ENCODE assay signal across 1 cellular context in the genomic region with DNA sequence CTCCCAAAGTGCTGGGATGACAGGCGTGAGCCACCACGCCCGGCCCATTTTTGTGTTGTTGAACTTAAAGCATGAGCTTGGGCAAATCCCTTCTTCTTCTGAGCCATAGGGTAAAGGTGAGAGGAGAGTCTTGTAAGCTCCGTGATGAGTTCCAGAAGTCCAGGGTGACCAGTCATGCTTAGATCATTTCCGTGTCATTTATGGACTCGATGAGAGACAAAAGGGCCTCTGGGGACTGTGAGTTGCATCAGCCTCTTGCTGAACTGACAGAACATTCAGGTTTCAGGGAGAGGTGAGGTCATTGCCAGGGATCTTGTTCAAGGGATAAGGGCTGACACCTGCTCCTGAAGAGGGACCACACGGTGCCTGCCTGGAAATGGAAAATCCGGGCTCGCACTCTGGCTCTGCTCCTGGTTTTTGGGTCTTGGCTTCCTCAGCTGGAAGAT.
A peak's percentile ranks its signal among the peaks of the same experiment; 100 is the strongest.
TF ChIP-seq lines count a peak whose summit lies in the region.

No MANE protein-coding gene starts in this region.

TF ChIP-seq in HepG2, 621 proteins besides CTCF, POLR2A, EP300 and RAD21 (continued from another document and continues in another):
- TF ChIP-seq, protein P1, sequence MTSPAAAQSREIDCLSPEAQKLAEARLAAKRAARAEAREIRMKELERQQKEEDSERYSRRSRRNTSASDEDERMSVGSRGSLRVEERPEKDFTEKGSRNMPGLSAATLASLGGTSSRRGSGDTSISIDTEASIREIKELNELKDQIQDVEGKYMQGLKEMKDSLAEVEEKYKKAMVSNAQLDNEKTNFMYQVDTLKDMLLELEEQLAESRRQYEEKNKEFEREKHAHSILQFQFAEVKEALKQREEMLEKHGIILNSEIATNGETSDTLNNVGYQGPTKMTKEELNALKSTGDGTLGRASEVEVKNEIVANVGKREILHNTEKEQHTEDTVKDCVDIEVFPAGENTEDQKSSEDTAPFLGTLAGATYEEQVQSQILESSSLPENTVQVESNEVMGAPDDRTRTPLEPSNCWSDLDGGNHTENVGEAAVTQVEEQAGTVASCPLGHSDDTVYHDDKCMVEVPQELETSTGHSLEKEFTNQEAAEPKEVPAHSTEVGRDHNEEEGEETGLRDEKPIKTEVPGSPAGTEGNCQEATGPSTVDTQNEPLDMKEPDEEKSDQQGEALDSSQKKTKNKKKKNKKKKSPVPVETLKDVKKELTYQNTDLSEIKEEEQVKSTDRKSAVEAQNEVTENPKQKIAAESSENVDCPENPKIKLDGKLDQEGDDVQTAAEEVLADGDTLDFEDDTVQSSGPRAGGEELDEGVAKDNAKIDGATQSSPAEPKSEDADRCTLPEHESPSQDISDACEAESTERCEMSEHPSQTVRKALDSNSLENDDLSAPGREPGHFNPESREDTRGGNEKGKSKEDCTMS (CRISPR knock-in tag; conservative IDR thresholded peaks at IDR 0.05): no peak
- TF ChIP-seq ZNF232 (CRISPR knock-in tag; IDR thresholded peaks at IDR 0.05; ENCODE audit: borderline replicate concordance) (no peak), GABPA (IDR thresholded peaks at IDR 0.05; ENCODE audit: low read depth, low read length) (no peak), GABPA (CRISPR knock-in tag; IDR thresholded peaks at IDR 0.05; ENCODE audit: low read depth) (peak; percentile 66), SAFB2 (CRISPR knock-in tag; IDR thresholded peaks at IDR 0.05; ENCODE audit: borderline replicate concordance, low read depth) (no peak), ZNF75D (CRISPR knock-in tag; IDR thresholded peaks at IDR 0.05; ENCODE audit: borderline replicate concordance) (no peak), MTF2 (CRISPR knock-in tag; IDR thresholded peaks at IDR 0.05; ENCODE audit: borderline replicate concordance) (no peak), ZFX (CRISPR knock-in tag; IDR thresholded peaks at IDR 0.05; ENCODE audit: low read depth) (no peak), PAX8 (CRISPR knock-in tag; IDR thresholded peaks at IDR 0.05; ENCODE audit: borderline replicate concordance) (no peak), ZNF335 (CRISPR knock-in tag; IDR thresholded peaks at IDR 0.05) (peak; percentile 65; the same call in 1 of the 2 replicates), SSRP1 (CRISPR knock-in tag; IDR thresholded peaks at IDR 0.05) (no peak), ZNF234 (CRISPR knock-in tag; conservative IDR thresholded peaks at IDR 0.05) (no peak), NRL (CRISPR knock-in tag; IDR thresholded peaks at IDR 0.05; ENCODE audit: borderline replicate concordance) (no peak), THAP11 (CRISPR knock-in tag; IDR thresholded peaks at IDR 0.05) (peak; percentile 54), ZNF326 (CRISPR knock-in tag; IDR thresholded peaks at IDR 0.05; ENCODE audit: borderline replicate concordance) (no peak), SAP130 (CRISPR knock-in tag; IDR thresholded peaks at IDR 0.05; ENCODE audit: low read depth) (peak; percentile 71), ARHGAP35 (CRISPR knock-in tag; IDR thresholded peaks at IDR 0.05; ENCODE audit: borderline replicate concordance) (no peak)
- TF ChIP-seq, protein P2, sequence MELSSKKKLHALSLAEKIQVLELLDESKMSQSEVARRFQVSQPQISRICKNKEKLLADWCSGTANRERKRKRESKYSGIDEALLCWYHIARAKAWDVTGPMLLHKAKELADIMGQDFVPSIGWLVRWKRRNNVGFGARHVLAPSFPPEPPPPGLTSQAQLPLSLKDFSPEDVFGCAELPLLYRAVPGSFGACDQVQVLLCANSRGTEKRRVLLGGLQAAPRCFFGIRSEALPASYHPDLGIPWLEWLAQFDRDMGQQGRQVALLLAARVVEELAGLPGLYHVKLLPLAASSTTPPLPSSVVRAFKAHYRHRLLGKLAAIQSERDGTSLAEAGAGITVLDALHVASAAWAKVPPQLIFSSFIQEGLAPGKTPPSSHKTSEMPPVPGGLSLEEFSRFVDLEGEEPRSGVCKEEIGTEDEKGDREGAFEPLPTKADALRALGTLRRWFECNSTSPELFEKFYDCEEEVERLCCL (CRISPR knock-in tag; IDR thresholded peaks at IDR 0.05; ENCODE audit: borderline replicate concordance): no peak
- TF ChIP-seq, protein P3, sequence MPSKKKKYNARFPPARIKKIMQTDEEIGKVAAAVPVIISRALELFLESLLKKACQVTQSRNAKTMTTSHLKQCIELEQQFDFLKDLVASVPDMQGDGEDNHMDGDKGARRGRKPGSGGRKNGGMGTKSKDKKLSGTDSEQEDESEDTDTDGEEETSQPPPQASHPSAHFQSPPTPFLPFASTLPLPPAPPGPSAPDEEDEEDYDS (CRISPR knock-in tag; IDR thresholded peaks at IDR 0.05): 0 out of 2 replicates have a peak, but pooled peaks have one; percentile 20
- TF ChIP-seq, protein P4, sequence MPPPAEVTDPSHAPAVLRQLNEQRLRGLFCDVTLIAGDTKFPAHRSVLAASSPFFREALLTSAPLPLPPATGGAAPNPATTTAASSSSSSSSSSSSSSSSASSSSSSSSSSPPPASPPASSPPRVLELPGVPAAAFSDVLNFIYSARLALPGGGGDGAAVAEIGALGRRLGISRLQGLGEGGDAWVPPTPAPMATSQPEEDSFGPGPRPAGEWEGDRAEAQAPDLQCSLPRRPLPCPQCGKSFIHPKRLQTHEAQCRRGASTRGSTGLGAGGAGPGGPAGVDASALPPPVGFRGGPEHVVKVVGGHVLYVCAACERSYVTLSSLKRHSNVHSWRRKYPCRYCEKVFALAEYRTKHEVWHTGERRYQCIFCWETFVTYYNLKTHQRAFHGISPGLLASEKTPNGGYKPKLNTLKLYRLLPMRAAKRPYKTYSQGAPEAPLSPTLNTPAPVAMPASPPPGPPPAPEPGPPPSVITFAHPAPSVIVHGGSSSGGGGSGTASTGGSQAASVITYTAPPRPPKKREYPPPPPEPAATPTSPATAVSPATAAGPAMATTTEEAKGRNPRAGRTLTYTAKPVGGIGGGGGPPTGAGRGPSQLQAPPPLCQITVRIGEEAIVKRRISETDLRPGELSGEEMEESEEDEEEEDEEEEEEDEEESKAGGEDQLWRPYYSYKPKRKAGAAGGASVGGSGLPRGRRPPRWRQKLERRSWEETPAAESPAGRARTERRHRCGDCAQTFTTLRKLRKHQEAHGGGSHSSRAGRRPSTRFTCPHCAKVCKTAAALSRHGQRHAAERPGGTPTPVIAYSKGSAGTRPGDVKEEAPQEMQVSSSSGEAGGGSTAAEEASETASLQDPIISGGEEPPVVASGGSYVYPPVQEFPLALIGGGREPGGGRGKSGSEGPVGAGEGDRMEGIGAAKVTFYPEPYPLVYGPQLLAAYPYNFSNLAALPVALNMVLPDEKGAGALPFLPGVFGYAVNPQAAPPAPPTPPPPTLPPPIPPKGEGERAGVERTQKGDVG (CRISPR knock-in tag; IDR thresholded peaks at IDR 0.05; ENCODE audit: borderline replicate concordance): no peak
- TF ChIP-seq, protein P5, sequence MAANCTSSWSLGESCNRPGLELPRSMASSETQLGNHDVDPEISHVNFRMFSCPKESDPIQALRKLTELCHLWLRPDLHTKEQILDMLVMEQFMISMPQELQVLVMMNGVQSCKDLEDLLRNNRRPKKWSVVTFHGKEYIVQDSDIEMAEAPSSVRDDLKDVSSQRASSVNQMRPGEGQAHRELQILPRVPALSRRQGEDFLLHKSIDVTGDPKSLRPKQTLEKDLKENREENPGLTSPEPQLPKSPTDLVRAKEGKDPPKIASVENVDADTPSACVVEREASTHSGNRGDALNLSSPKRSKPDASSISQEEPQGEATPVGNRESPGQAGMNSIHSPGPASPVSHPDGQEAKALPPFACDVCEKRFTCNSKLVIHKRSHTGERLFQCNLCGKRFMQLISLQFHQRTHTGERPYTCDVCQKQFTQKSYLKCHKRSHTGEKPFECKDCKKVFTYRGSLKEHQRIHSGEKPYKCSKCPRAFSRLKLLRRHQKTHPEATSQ (CRISPR knock-in tag; IDR thresholded peaks at IDR 0.05; ENCODE audit: borderline replicate concordance): no peak
- TF ChIP-seq, protein P6, sequence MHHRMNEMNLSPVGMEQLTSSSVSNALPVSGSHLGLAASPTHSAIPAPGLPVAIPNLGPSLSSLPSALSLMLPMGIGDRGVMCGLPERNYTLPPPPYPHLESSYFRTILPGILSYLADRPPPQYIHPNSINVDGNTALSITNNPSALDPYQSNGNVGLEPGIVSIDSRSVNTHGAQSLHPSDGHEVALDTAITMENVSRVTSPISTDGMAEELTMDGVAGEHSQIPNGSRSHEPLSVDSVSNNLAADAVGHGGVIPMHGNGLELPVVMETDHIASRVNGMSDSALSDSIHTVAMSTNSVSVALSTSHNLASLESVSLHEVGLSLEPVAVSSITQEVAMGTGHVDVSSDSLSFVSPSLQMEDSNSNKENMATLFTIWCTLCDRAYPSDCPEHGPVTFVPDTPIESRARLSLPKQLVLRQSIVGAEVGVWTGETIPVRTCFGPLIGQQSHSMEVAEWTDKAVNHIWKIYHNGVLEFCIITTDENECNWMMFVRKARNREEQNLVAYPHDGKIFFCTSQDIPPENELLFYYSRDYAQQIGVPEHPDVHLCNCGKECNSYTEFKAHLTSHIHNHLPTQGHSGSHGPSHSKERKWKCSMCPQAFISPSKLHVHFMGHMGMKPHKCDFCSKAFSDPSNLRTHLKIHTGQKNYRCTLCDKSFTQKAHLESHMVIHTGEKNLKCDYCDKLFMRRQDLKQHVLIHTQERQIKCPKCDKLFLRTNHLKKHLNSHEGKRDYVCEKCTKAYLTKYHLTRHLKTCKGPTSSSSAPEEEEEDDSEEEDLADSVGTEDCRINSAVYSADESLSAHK (CRISPR knock-in tag; IDR thresholded peaks at IDR 0.05; ENCODE audit: borderline replicate concordance): no peak
- TF ChIP-seq, protein P7, sequence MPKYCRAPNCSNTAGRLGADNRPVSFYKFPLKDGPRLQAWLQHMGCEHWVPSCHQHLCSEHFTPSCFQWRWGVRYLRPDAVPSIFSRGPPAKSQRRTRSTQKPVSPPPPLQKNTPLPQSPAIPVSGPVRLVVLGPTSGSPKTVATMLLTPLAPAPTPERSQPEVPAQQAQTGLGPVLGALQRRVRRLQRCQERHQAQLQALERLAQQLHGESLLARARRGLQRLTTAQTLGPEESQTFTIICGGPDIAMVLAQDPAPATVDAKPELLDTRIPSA (CRISPR knock-in tag; IDR thresholded peaks at IDR 0.05; ENCODE audit: borderline replicate concordance): no peak
- TF ChIP-seq, protein P8, sequence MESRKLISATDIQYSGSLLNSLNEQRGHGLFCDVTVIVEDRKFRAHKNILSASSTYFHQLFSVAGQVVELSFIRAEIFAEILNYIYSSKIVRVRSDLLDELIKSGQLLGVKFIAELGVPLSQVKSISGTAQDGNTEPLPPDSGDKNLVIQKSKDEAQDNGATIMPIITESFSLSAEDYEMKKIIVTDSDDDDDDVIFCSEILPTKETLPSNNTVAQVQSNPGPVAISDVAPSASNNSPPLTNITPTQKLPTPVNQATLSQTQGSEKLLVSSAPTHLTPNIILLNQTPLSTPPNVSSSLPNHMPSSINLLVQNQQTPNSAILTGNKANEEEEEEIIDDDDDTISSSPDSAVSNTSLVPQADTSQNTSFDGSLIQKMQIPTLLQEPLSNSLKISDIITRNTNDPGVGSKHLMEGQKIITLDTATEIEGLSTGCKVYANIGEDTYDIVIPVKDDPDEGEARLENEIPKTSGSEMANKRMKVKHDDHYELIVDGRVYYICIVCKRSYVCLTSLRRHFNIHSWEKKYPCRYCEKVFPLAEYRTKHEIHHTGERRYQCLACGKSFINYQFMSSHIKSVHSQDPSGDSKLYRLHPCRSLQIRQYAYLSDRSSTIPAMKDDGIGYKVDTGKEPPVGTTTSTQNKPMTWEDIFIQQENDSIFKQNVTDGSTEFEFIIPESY (CRISPR knock-in tag; IDR thresholded peaks at IDR 0.05): no peak
- TF ChIP-seq, protein P9, sequence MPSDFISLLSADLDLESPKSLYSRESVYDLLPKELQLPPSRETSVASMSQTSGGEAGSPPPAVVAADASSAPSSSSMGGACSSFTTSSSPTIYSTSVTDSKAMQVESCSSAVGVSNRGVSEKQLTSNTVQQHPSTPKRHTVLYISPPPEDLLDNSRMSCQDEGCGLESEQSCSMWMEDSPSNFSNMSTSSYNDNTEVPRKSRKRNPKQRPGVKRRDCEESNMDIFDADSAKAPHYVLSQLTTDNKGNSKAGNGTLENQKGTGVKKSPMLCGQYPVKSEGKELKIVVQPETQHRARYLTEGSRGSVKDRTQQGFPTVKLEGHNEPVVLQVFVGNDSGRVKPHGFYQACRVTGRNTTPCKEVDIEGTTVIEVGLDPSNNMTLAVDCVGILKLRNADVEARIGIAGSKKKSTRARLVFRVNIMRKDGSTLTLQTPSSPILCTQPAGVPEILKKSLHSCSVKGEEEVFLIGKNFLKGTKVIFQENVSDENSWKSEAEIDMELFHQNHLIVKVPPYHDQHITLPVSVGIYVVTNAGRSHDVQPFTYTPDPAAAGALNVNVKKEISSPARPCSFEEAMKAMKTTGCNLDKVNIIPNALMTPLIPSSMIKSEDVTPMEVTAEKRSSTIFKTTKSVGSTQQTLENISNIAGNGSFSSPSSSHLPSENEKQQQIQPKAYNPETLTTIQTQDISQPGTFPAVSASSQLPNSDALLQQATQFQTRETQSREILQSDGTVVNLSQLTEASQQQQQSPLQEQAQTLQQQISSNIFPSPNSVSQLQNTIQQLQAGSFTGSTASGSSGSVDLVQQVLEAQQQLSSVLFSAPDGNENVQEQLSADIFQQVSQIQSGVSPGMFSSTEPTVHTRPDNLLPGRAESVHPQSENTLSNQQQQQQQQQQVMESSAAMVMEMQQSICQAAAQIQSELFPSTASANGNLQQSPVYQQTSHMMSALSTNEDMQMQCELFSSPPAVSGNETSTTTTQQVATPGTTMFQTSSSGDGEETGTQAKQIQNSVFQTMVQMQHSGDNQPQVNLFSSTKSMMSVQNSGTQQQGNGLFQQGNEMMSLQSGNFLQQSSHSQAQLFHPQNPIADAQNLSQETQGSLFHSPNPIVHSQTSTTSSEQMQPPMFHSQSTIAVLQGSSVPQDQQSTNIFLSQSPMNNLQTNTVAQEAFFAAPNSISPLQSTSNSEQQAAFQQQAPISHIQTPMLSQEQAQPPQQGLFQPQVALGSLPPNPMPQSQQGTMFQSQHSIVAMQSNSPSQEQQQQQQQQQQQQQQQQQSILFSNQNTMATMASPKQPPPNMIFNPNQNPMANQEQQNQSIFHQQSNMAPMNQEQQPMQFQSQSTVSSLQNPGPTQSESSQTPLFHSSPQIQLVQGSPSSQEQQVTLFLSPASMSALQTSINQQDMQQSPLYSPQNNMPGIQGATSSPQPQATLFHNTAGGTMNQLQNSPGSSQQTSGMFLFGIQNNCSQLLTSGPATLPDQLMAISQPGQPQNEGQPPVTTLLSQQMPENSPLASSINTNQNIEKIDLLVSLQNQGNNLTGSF (CRISPR knock-in tag; IDR thresholded peaks at IDR 0.05): no peak
- TF ChIP-seq, protein P10, sequence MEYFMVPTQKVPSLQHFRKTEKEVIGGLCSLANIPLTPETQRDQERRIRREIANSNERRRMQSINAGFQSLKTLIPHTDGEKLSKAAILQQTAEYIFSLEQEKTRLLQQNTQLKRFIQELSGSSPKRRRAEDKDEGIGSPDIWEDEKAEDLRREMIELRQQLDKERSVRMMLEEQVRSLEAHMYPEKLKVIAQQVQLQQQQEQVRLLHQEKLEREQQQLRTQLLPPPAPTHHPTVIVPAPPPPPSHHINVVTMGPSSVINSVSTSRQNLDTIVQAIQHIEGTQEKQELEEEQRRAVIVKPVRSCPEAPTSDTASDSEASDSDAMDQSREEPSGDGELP (IDR thresholded peaks at IDR 0.05; ENCODE audit: borderline replicate concordance, low read depth): peak; percentile 23; the same call in 1 of the 2 replicates
- TF ChIP-seq, protein P11, sequence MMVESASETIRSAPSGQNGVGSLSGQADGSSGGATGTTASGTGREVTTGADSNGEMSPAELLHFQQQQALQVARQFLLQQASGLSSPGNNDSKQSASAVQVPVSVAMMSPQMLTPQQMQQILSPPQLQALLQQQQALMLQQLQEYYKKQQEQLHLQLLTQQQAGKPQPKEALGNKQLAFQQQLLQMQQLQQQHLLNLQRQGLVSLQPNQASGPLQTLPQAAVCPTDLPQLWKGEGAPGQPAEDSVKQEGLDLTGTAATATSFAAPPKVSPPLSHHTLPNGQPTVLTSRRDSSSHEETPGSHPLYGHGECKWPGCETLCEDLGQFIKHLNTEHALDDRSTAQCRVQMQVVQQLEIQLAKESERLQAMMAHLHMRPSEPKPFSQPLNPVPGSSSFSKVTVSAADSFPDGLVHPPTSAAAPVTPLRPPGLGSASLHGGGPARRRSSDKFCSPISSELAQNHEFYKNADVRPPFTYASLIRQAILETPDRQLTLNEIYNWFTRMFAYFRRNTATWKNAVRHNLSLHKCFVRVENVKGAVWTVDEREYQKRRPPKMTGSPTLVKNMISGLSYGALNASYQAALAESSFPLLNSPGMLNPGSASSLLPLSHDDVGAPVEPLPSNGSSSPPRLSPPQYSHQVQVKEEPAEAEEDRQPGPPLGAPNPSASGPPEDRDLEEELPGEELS (CRISPR knock-in tag; IDR thresholded peaks at IDR 0.05): 0 out of 2 replicates have a peak, but pooled peaks have one; percentile 9
